In the genomic region with DNA sequence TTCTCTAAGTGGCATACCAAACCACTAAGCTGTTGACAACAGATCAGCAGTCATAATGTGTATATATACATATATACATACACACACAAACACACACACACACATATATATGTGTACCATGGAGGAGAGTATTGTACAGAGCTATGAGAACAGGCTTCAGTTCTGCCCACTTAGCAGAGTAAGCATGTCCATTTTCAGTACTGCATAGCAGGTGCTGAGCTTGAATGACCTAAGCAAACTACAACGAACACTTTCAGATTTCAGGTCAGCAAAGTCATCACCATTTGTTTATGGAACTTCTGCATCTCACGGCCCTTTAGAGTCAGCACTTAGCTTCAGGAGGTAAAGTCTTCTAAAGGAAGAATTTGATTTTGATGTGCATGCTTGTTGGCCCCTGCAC, we compare ENCODE assay signal across 35 cellular contexts.
"Had no signal": no experiment of that assay in that cellular context is flagged by ENCODE, and none has a peak within 500 bp of the region (broad histone marks: within the 10 kb centered on the region; RNA-seq: fewer than 3 reads in every experiment).

No MANE protein-coding gene starts in this region.

- H3K9me3 ChIP-seq: adrenal gland, body of pancreas, esophagus muscularis mucosa, gastroesophageal sphincter had no signal

- DNase-seq: activated CD4-positive, alpha-beta memory T cell treated with anti-CD3 and anti-CD28 coated beads for 36 hours; activated CD4-positive, alpha-beta T cell treated with anti-CD3 and anti-CD28 coated beads for 36 hours; activated CD4-positive, alpha-beta T cell treated with anti-CD3 and anti-CD28 coated beads, Interleukin-2, amount 10 ng/mL, durations not matched to agents 24 days and 14 days; activated CD4-positive, CD25-positive, alpha-beta regulatory T cell; activated CD4-positive, CD25-positive, alpha-beta regulatory T cell treated with anti-CD3 and anti-CD28 coated beads, Interleukin-2, amount 50 U/mL, for 72 hours; activated CD8-positive, alpha-beta memory T cell treated with anti-CD3 and anti-CD28 coated beads, Interleukin-2, amount 10 ng/mL, durations not matched to agents 7 days and 5 days; activated CD8-positive, alpha-beta memory T cell treated with anti-CD3 and anti-CD28 coated beads, Interleukin-2, amount 50 U/mL, for 4 hours; activated CD8-positive, alpha-beta T cell treated with anti-CD3 and anti-CD28 coated beads, Interleukin-2, amount 10 ng/mL, durations not matched to agents 7 days and 5 days; activated effector memory CD4-positive, alpha-beta T cell treated with anti-CD3 and anti-CD28 coated beads, Interleukin-2, amount 50 U/mL, for 16 hours; activated naive CD4-positive, alpha-beta T cell treated with anti-CD3 and anti-CD28 coated beads for 36 hours; activated naive CD8-positive, alpha-beta T cell treated with anti-CD3 and anti-CD28 coated beads for 36 hours; activated naive CD8-positive, alpha-beta T cell treated with anti-CD3 and anti-CD28 coated beads, Interleukin-2, amount 50 U/mL, for 24 hours; activated T-cell treated with anti-CD3 and anti-CD28 coated beads, Interleukin-2, amount 50 U/mL, for 1 hour; activated T-cell treated with anti-CD3 and anti-CD28 coated beads, Interleukin-2, amount 50 U/mL, for 48 hours; adrenal gland; amygdala; aorta; body of pancreas; caudate nucleus; cortex of kidney; dermis blood vessel endothelial cell; effector CD4-positive, alpha-beta T cell; effector memory CD8-positive, alpha-beta T cell; erythroblast; foreskin melanocyte; heart right ventricle; T1000 had no signal

- H3K79me2 ChIP-seq: hepatocyte had no signal

- H3K4me2 ChIP-seq: hepatocyte had no signal

- H3K4me3 ChIP-seq: adrenal gland, body of pancreas, esophagus muscularis mucosa, gastroesophageal sphincter, heart right ventricle, hepatocyte had no signal

- H2AFZ ChIP-seq: hepatocyte had no signal

- H3K36me3 ChIP-seq: adrenal gland, esophagus muscularis mucosa, gastroesophageal sphincter, heart right ventricle had no signal

- H3K4me3 Mint-ChIP-seq: activated CD4-positive, alpha-beta memory T cell treated with anti-CD3 and anti-CD28 coated beads for 36 hours; activated CD4-positive, alpha-beta T cell treated with anti-CD3 and anti-CD28 coated beads for 36 hours; activated CD4-positive, alpha-beta T cell treated with anti-CD3 and anti-CD28 coated beads, Interleukin-2, amount 10 ng/mL, durations not matched to agents 24 days and 14 days; activated CD8-positive, alpha-beta memory T cell treated with anti-CD3 and anti-CD28 coated beads, Interleukin-2, amount 10 ng/mL, durations not matched to agents 7 days and 5 days; activated CD8-positive, alpha-beta T cell treated with anti-CD3 and anti-CD28 coated beads, Interleukin-2, amount 10 ng/mL, durations not matched to agents 7 days and 5 days; activated naive CD4-positive, alpha-beta T cell treated with anti-CD3 and anti-CD28 coated beads for 36 hours; activated naive CD4-positive, alpha-beta T cell treated with anti-CD3 and anti-CD28 coated beads, Interleukin-2, amount 50 U/mL, for 24 hours; activated naive CD8-positive, alpha-beta T cell treated with anti-CD3 and anti-CD28 coated beads for 36 hours; activated naive CD8-positive, alpha-beta T cell treated with anti-CD3 and anti-CD28 coated beads, Interleukin-2, amount 50 U/mL, for 24 hours; activated T-helper 1 cell treated with anti-CD3 and anti-CD28 coated beads, Interleukin-12 subunit alpha, Interleukin-12 subunit beta, Interleukin-2, Interleukin-4 antibody, amounts not matched to agents 30 ng/mL and 10 ng/mL and 1 ng/mL, durations not matched to agents 14 hours and 24 hours and 36 hours; effector memory CD8-positive, alpha-beta T cell; T-helper 2 cell treated with Interferon-gamma antibody and Interleukin-4, amounts not matched to agents 5 μg/mL and 100 μg/mL, for 36 hours had no signal

- H3K27me3 ChIP-seq: adrenal gland, body of pancreas, esophagus muscularis mucosa, gastroesophageal sphincter, heart right ventricle, hepatocyte had no signal

- H3K27ac Mint-ChIP-seq: activated CD4-positive, alpha-beta memory T cell treated with anti-CD3 and anti-CD28 coated beads for 36 hours; activated CD4-positive, alpha-beta T cell treated with anti-CD3 and anti-CD28 coated beads for 36 hours; activated CD4-positive, alpha-beta T cell treated with anti-CD3 and anti-CD28 coated beads, Interleukin-2, amount 10 ng/mL, durations not matched to agents 24 days and 14 days; activated CD8-positive, alpha-beta memory T cell treated with anti-CD3 and anti-CD28 coated beads, Interleukin-2, amount 10 ng/mL, durations not matched to agents 7 days and 5 days; activated CD8-positive, alpha-beta T cell treated with anti-CD3 and anti-CD28 coated beads, Interleukin-2, amount 10 ng/mL, durations not matched to agents 7 days and 5 days; activated naive CD4-positive, alpha-beta T cell treated with anti-CD3 and anti-CD28 coated beads for 36 hours; activated naive CD4-positive, alpha-beta T cell treated with anti-CD3 and anti-CD28 coated beads, Interleukin-2, amount 50 U/mL, for 24 hours; activated naive CD8-positive, alpha-beta T cell treated with anti-CD3 and anti-CD28 coated beads for 36 hours; activated naive CD8-positive, alpha-beta T cell treated with anti-CD3 and anti-CD28 coated beads, Interleukin-2, amount 50 U/mL, for 24 hours; activated T-helper 1 cell treated with anti-CD3 and anti-CD28 coated beads, Interleukin-12 subunit alpha, Interleukin-12 subunit beta, Interleukin-2, Interleukin-4 antibody, amounts not matched to agents 30 ng/mL and 10 ng/mL and 1 ng/mL, durations not matched to agents 14 hours and 24 hours and 36 hours; activated T-helper 2 cell treated with anti-CD3 and anti-CD28 coated beads, Interferon-gamma antibody, Interleukin-2, Interleukin-4, amounts not matched to agents 10 μg/mL and 5 μg/mL and 100 μg/mL, durations not matched to agents 14 hours and 24 hours and 36 hours; effector memory CD8-positive, alpha-beta T cell; T-helper 2 cell treated with Interferon-gamma antibody and Interleukin-4, amounts not matched to agents 5 μg/mL and 100 μg/mL, for 36 hours had no signal

- H3K27ac ChIP-seq: adrenal gland, body of pancreas, esophagus muscularis mucosa, gastroesophageal sphincter, heart right ventricle, hepatocyte had no signal

- ATAC-seq: activated CD4-positive, alpha-beta T cell treated with anti-CD3 and anti-CD28 coated beads for 36 hours; activated CD8-positive, alpha-beta memory T cell treated with anti-CD3 and anti-CD28 coated beads, Interleukin-2, amount 10 ng/mL, durations not matched to agents 7 days and 5 days; activated CD8-positive, alpha-beta T cell treated with anti-CD3 and anti-CD28 coated beads, Interleukin-2, amount 10 ng/mL, durations not matched to agents 7 days and 5 days; activated naive CD8-positive, alpha-beta T cell treated with anti-CD3 and anti-CD28 coated beads, Interleukin-2, amount 50 U/mL, for 24 hours; body of pancreas; effector memory CD8-positive, alpha-beta T cell; gastroesophageal sphincter; heart right ventricle had no signal

- FAIRE-seq: colon had no signal

- H3K9me3 Mint-ChIP-seq: activated CD4-positive, alpha-beta T cell treated with anti-CD3 and anti-CD28 coated beads, Interleukin-2, amount 10 ng/mL, durations not matched to agents 24 days and 14 days; activated naive CD4-positive, alpha-beta T cell treated with anti-CD3 and anti-CD28 coated beads for 36 hours; activated naive CD4-positive, alpha-beta T cell treated with anti-CD3 and anti-CD28 coated beads, Interleukin-2, amount 50 U/mL, for 24 hours; activated naive CD8-positive, alpha-beta T cell treated with anti-CD3 and anti-CD28 coated beads for 36 hours; T-helper 2 cell treated with Interferon-gamma antibody and Interleukin-4, amounts not matched to agents 5 μg/mL and 100 μg/mL, for 36 hours had no signal

- H3K27me3 Mint-ChIP-seq: activated CD4-positive, alpha-beta memory T cell treated with anti-CD3 and anti-CD28 coated beads for 36 hours; activated CD4-positive, alpha-beta T cell treated with anti-CD3 and anti-CD28 coated beads for 36 hours; activated CD4-positive, alpha-beta T cell treated with anti-CD3 and anti-CD28 coated beads, Interleukin-2, amount 10 ng/mL, durations not matched to agents 24 days and 14 days; activated CD8-positive, alpha-beta memory T cell treated with anti-CD3 and anti-CD28 coated beads, Interleukin-2, amount 10 ng/mL, durations not matched to agents 7 days and 5 days; activated naive CD4-positive, alpha-beta T cell treated with anti-CD3 and anti-CD28 coated beads, Interleukin-2, amount 50 U/mL, for 24 hours; activated naive CD8-positive, alpha-beta T cell treated with anti-CD3 and anti-CD28 coated beads for 36 hours; activated naive CD8-positive, alpha-beta T cell treated with anti-CD3 and anti-CD28 coated beads, Interleukin-2, amount 50 U/mL, for 24 hours; effector memory CD8-positive, alpha-beta T cell had no signal

- H3K4me1 Mint-ChIP-seq: activated CD4-positive, alpha-beta T cell treated with anti-CD3 and anti-CD28 coated beads for 36 hours; activated CD4-positive, alpha-beta T cell treated with anti-CD3 and anti-CD28 coated beads, Interleukin-2, amount 10 ng/mL, durations not matched to agents 24 days and 14 days; activated CD8-positive, alpha-beta memory T cell treated with anti-CD3 and anti-CD28 coated beads, Interleukin-2, amount 10 ng/mL, durations not matched to agents 7 days and 5 days; activated naive CD4-positive, alpha-beta T cell treated with anti-CD3 and anti-CD28 coated beads, Interleukin-2, amount 50 U/mL, for 24 hours; activated naive CD8-positive, alpha-beta T cell treated with anti-CD3 and anti-CD28 coated beads for 36 hours; activated naive CD8-positive, alpha-beta T cell treated with anti-CD3 and anti-CD28 coated beads, Interleukin-2, amount 50 U/mL, for 24 hours had no signal

- H3K4me1 ChIP-seq: adrenal gland, body of pancreas, esophagus muscularis mucosa, gastroesophageal sphincter, heart right ventricle had no signal
